In the genomic region with DNA sequence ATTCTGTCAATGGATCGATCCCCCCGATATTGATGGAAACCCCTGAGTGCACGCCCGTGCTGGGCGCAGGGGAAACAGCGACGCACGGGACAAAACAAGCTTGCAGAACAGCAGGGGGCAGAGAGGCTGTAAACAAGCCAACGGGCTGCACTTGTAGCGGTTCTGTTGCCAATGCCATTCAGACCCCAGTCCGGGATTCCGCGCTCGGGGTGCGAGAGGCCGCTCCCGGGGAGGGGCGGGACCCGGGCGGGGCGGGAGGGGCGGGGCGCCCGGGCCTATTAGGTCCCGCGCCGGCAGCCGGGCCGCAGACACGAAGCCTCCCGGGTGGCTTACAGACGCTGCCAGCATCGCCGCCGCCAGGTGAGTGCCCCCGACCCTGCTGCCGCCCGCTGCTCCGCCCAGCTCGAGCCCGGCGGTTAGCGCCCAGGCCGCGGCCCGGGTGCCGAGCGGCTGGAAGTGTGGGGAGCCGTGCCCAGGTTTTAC, we compare ENCODE assay signal across 8 cellular contexts. TPM values are rescaled to one million over a fixed set of nuclear protein-coding genes. Genes with fewer than 3 reads are reported as not detected.
DNase-seq lines count a peak whose midpoint lies in the region; ATAC-seq and TF ChIP-seq lines count a peak whose summit lies in the region.

Gene BIK (plus strand): TSS at position 307 of the 483 bp plus-strand sequence. CDS start 13,273 bp downstream, outside the sequence.

- peak within 1 kb of the TSS; percentile 76 for H3K4me3 Mint-ChIP-seq in natural killer cell

- peaks cover 8 to 14% of the 10 kb centered on the region in 2 donors for H3K27me3 ChIP-seq in uterus

- no peaks in the 10 kb centered on the region for H3K9me3 ChIP-seq in uterus

- peaks cover 0 to 29% of the 10 kb centered on the region in 2 donors for H3K27me3 Mint-ChIP-seq in natural killer cell (ENCODE audit: low read depth in 2 of 2)

- H3K4me3 ChIP-seq in AG10803 (ENCODE audit: low read length) (peak within 1 kb of the TSS; percentile 45), uterus (peak within 1 kb of the TSS; percentile 3 to 28)

- no peak within 1 kb of the TSS for H3K27ac ChIP-seq in uterus

- no peak for TF ChIP-seq POLR2A in uterus (IDR thresholded peaks at IDR 0.05)

- H3K27ac Mint-ChIP-seq in natural killer cell: peak within 1 kb of the TSS in 1 of 2 donors; percentile 45

- H3K4me1 Mint-ChIP-seq in natural killer cell: peaks cover 0 to 4% of the 10 kb centered on the region in 2 donors

- H3K36me3 ChIP-seq in uterus: no peaks in the 10 kb centered on the region

- intact Hi-C loops in natural killer cell (cut with micrococcal nuclease): no loop called here
- intact Hi-C loops in uterus (cut with DNase I; ENCODE audit: low total_unique reads): loop anchor here (5.0 kb wide), 1 partner anchor 1432 kb away; no protein-coding TSS in a partner anchor

- peak; percentile 39 for TF ChIP-seq CTCF in AG10803 (conservative IDR thresholded peaks at IDR 0.05; ENCODE audit: low read length)
- peak; percentile 23 for TF ChIP-seq CTCF in natural killer cell (IDR thresholded peaks at IDR 0.05)
- peak in 1 of 4 experiments; percentile 8 for TF ChIP-seq CTCF in uterus (IDR thresholded peaks at IDR 0.05)

- H3K4me1 ChIP-seq in uterus: peaks cover 0 to 12% of the 10 kb centered on the region in 2 donors

- H3K36me3 Mint-ChIP-seq in natural killer cell: no peaks in the 10 kb centered on the region

- DNase-seq in AG10803 (ENCODE audit: low read depth): peak; percentile 17
- peak; percentile 66 for DNase-seq in NCI-H748 (lab: John Stamatoyannopoulos, UW; ENCODE audit: unreplicated experiment)
- peak; percentile 75 for DNase-seq in activated CD8-positive, alpha-beta memory T cell treated with anti-CD3 and anti-CD28 coated beads, Interleukin-2, amount 50 U/mL, for 48 hours
- DNase-seq in natural killer cell: peak; percentile 21
- peak in 1 of 2 donors; percentile 27 for DNase-seq in uterus
- no peak for DNase-seq in COLO829 (ENCODE audit: low spot score)

- H3K9me3 Mint-ChIP-seq in natural killer cell: no peaks in the 10 kb centered on the region

- ATAC-seq in GM21381 (IDR thresholded peaks at IDR 0.05; ENCODE audit: unreplicated experiment): peak; percentile 54
- ATAC-seq in esophagus mucosa: peak; percentile 67
- ATAC-seq in natural killer cell: peak; percentile 70 to 73 (median 73)

RNA-seq across cellular contexts. Expression of gene BIK, which starts in this region (rescaled TPM):
- total RNA-seq in esophagus mucosa: 22.9 TPM
- total RNA-seq in natural killer cell: 1 to 10 TPM in 1 of 3 donors, under 1 TPM in 1, not detected in 1; 0.28 to 1.2 TPM
- under 1 TPM in 3 of 4 donors, not detected in 1; 0.49 to 0.77 (median 0.76) TPM for total RNA-seq in uterus

Comparison
In these comparisons a context has a peak if more than half of its experiments do, and no peak if none do; other contexts are left out.
1. RNA of gene BIK (total RNA-seq): 22.9 TPM in esophagus mucosa (single experiment); 0.49 to 0.77 TPM in uterus and 0.28 to 1.2 TPM in natural killer cell; every median in the first group is over 10 times any median in the second.
2. Peak in every context shown above with its lines, with median percentiles within 50 percentile points of each other: ATAC-seq.